In the genomic region with DNA sequence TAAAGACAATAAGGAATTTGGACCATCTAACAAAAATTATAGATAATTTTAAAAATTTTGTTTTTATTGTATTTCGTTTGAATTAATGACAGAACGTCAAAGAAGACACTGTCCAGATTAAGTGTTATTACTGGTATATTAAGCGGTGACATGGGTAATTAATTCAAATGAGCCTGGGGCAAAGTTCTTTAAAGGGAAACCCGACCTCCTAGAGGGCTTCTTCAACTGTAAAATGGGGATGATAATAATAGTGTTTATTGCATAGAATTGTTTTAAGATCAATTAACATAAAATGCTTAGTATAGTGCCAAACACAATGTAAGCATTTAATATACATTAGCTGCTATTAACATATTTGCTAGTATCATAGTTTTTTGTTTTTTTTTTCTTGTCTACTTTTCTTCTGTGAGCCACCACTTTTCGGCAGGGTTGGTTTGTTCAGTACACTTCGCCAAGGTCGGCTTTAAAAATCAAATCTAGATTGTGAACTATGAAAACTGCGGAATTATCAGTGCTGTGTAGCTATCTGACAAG, we compare ENCODE assay signal across 8 cellular contexts. TPM values are rescaled to one million over a fixed set of nuclear protein-coding genes. Genes with fewer than 3 reads are reported as not detected.
DNase-seq lines count a peak whose midpoint lies in the region; ATAC-seq, FAIRE-seq and TF ChIP-seq lines count a peak whose summit lies in the region.

No MANE protein-coding gene starts in this region.

- DNase-seq in NCI-H2196 (lab: John Stamatoyannopoulos, UW; ENCODE audit: unreplicated experiment), result peak; percentile 38
- no peak for DNase-seq in NCI-H2196 treated with DMSO at 0.1 percent for 48 hours (lab: John Stamatoyannopoulos, UW; ENCODE audit: unreplicated experiment)
- DNase-seq in NCI-H146 treated with DMSO at 0.1 percent for 48 hours (lab: John Stamatoyannopoulos, UW; ENCODE audit: unreplicated experiment), result peak; percentile 85
- no peak for DNase-seq in bronchial epithelial cell (ENCODE audit: low read depth)
- DNase-seq in urothelium cell line (ENCODE audit: low spot score), result no peak
- no peak for DNase-seq in H54 (ENCODE audit: insufficient read length, low spot score)

- no peaks in the 10 kb centered on the region for H3K27me3 ChIP-seq in bronchial epithelial cell (ENCODE audit: control insufficient read depth, insufficient read depth, low read length)
- H3K27me3 ChIP-seq in muscle layer of colon (ENCODE audit: control insufficient read depth in 1 of 2, insufficient read depth in 2 of 2, low read length in 2 of 2), result no peaks in the 10 kb centered on the region

- H3K4me1 ChIP-seq in muscle layer of colon (ENCODE audit: insufficient read depth, low read length), result peaks cover 21% of the 10 kb centered on the region

- H3K4me3 ChIP-seq in bronchial epithelial cell (ENCODE audit: low read depth, low read length), result peak overlapping the region; percentile 69
- peak overlapping the region; percentile 75 to 94 for H3K4me3 ChIP-seq in muscle layer of colon (ENCODE audit: low read depth in 1 of 2, low read length in 2 of 2)

- no peak for ATAC-seq in HG02678 (IDR thresholded peaks at IDR 0.05; ENCODE audit: unreplicated experiment)

- H3K36me3 ChIP-seq in bronchial epithelial cell (ENCODE audit: control insufficient read depth, insufficient read depth, low read length) (no peaks in the 10 kb centered on the region), muscle layer of colon (ENCODE audit: insufficient read depth, low read length) (no peaks in the 10 kb centered on the region)

- FAIRE-seq in bronchial epithelial cell (lab: Jason Lieb, UNC) (no peak), urothelium cell line (lab: Jason Lieb, UNC) (no peak), H54 (lab: Jason Lieb, UNC) (no peak)

- no peak for TF ChIP-seq POLR2A in H54 (IDR thresholded peaks at IDR 0.05; ENCODE audit: low read depth, low read length)

- peak overlapping the region; percentile 84 for H3K27ac ChIP-seq in muscle layer of colon (ENCODE audit: low read depth, low read length)

- no peak overlapping the region for H3K9ac ChIP-seq in muscle layer of colon (ENCODE audit: low read length)

- TF ChIP-seq CTCF in bronchial epithelial cell (IDR thresholded peaks at IDR 0.05; ENCODE audit: insufficient read depth, low read length, severe bottlenecking), result no peak

- H3K9me3 ChIP-seq in muscle layer of colon (ENCODE audit: low read length), result no peaks in the 10 kb centered on the region

RNA-seq across cellular contexts. Expression of a gene that starts 0.5 kb away (rescaled TPM):
- total RNA-seq in bronchial epithelial cell, result 28.3 and 29.2 TPM in 2 replicates

RNA-seq across cellular contexts. Expression of a gene that starts 3.8 kb away (rescaled TPM):
- total RNA-seq in bronchial epithelial cell, result not detected in 2 replicates

Comparison
In these comparisons a context has a peak if more than half of its experiments do, and no peak if none do; other contexts are left out.
1. DNase-seq: peak in NCI-H2196 (single experiment) and NCI-H146 treated with DMSO at 0.1 percent for 48 hours (single experiment); none in NCI-H2196 treated with DMSO at 0.1 percent for 48 hours (single experiment), bronchial epithelial cell (single experiment), urothelium cell line (single experiment) and H54 (single experiment).